8 cellular contexts compared by ENCODE assay signal in the genomic region with DNA sequence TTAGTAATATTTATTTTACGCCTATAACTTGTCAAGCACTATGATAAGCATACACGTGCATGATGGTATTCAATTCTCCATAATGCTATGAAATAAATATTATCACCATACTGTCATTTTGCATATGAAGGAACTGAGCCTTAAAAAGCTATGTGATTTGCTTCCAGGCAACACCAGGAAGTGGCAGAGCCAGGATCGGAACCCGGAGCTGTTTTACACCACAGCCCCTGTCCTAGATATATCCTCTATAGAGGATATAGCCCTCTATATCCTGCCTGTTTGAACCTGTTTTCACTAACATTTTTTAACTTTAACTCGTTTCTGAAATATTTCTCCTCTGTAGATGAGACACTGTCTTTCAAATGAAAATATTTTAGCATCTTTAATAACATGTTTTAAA.
"Had no signal": no experiment of that assay in that cellular context is flagged by ENCODE, and none has a peak within 500 bp of the region (broad histone marks: within the 10 kb centered on the region; RNA-seq: fewer than 3 reads in every experiment).

No MANE protein-coding gene starts in this region.

- ATAC-seq: HCT116, K562 had no signal

- H3K36me3 ChIP-seq: HAP-1 had no signal

- H3K27ac ChIP-seq: GM23248 had no signal

- H3K4me3 ChIP-seq: GM23248, HAP-1, K562 had no signal

- DNase-seq: GM23248, GOT3, H7, HFFc6, IMR-90 had no signal

- H3K9me3 ChIP-seq: HAP-1 had no signal

- H3K4me1 ChIP-seq: HAP-1 had no signal

- H3K9ac ChIP-seq: GM23248 had no signal
